Comparison of ENCODE assay signal across 24 cellular contexts in the genomic region with DNA sequence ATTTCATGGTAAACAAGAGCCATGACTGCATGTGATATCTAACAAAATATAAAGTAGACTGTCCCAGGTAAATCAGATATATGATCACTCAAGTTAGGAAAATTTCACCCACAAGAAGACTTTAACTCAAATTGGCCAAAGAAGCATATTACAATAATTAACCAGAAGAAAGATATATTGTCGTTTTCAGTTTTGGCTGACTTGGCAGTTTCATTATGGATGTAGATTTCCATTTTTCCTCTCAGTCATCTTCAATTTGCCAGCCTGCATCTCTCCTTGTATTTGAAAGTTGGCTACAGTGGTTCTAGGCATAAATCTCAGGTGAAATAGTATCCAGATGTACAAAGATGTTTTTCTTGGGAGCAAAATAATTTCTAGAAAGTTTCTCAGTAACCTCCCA.
DNase-seq lines count a peak whose midpoint lies in the region; ATAC-seq, FAIRE-seq and TF ChIP-seq lines count a peak whose summit lies in the region.
"Had no signal": no experiment of that assay in that cellular context is flagged by ENCODE, and none has a peak within 500 bp of the region (broad histone marks: within the 10 kb centered on the region; RNA-seq: fewer than 3 reads in every experiment).

No MANE protein-coding gene starts in this region.

- CTCF ChIA-PET in HepG2 (lab: Yijun Ruan, JAX; ENCODE audit: low intra/inter-chr PET ratio, low total read pairs) (no interaction called here), IMR-90 (lab: Yijun Ruan, JAX) (no interaction called here), K562 (lab: Yijun Ruan, JAX; ENCODE audit: low intra/inter-chr PET ratio) (no interaction called here)

- H2AFZ ChIP-seq in HepG2 (ENCODE audit: low read length) (no peak overlapping the region), IMR-90 (replicated peaks; ENCODE audit: low read length, poor library complexity) (no peak overlapping the region), K562 (ENCODE audit: low read depth, low read length) (no peak overlapping the region)

- in situ Hi-C loops in HepG2 (cut with HindIII; ENCODE audit: extremely low pct_ligation_motif_present, low pct_unique_long_range_greater_than_20kb): no loop called here
- in situ Hi-C loops in IMR-90 (cut with MboI; ENCODE audit: low sequenced_read_pairs): no loop called here
- in situ Hi-C loops in K562 (cut with MboI): no loop called here

- POLR2A ChIA-PET in HepG2 (lab: Yijun Ruan, JAX) (no interaction called here), IMR-90 (lab: Charles Lee; ENCODE audit: unreplicated experiment) (no interaction called here), K562 (lab: Yijun Ruan, JAX) (no interaction called here)

- no peak overlapping the region for H3K4me3 Mint-ChIP-seq in mesothelial cell of epicardium
- H3K4me3 Mint-ChIP-seq: CD14-positive monocyte; CD4-positive, alpha-beta memory T cell; CD4-positive, CD25-positive, alpha-beta regulatory T cell; CD8-positive, alpha-beta memory T cell had no signal

- no peaks in the 10 kb centered on the region for H4K20me1 ChIP-seq in HepG2 (ENCODE audit: insufficient read depth, low read length)
- H4K20me1 ChIP-seq in IMR-90 (ENCODE audit: insufficient read depth, low read length): no peaks in the 10 kb centered on the region
- no peaks in the 10 kb centered on the region for H4K20me1 ChIP-seq in K562 (replicated peaks; ENCODE audit: control insufficient read depth, insufficient read depth, low read length)
- H4K20me1 ChIP-seq: BLaER1 had no signal

- FAIRE-seq in HepG2 (lab: Jason Lieb, UNC) (no peak), K562 (lab: Jason Lieb, UNC) (no peak)
- FAIRE-seq: GM12878 had no signal

- H3K4me1 Mint-ChIP-seq in mesothelial cell of epicardium: peaks cover 3% of the 10 kb centered on the region
- H3K4me1 Mint-ChIP-seq: CD14-positive monocyte; CD4-positive, alpha-beta memory T cell; CD4-positive, CD25-positive, alpha-beta regulatory T cell; CD8-positive, alpha-beta memory T cell had no signal

- no peaks in the 10 kb centered on the region for H3K27me3 Mint-ChIP-seq in mesothelial cell of epicardium (ENCODE audit: low read depth)
- H3K27me3 Mint-ChIP-seq: CD4-positive, alpha-beta memory T cell; CD4-positive, CD25-positive, alpha-beta regulatory T cell; CD8-positive, alpha-beta memory T cell had no signal

- H3K23ac ChIP-seq in IMR-90 (ENCODE audit: low read depth, low read length): no peak overlapping the region

- H3K9ac ChIP-seq in HepG2 (ENCODE audit: insufficient read depth, low read depth, low read length) (no peak overlapping the region), IMR-90 (ENCODE audit: low read depth, low read length) (no peak overlapping the region), K562 (ENCODE audit: insufficient read depth in 1 of 2, low read depth in 2 of 2, low read length in 2 of 2) (no peak overlapping the region)
- H3K9ac ChIP-seq: BLaER1 had no signal

- H4K91ac ChIP-seq in IMR-90 (ENCODE audit: insufficient read depth, low read depth, low read length): no peak overlapping the region

- DNase-seq in HepG2 (ENCODE audit: low spot score) (no peak), right lobe of liver (no peak), IMR-90 (no peak), K562 (ENCODE audit: extremely low read depth in 1 of 4, low spot score in 3 of 4) (no peak), mesothelial cell of epicardium (ENCODE audit: low spot score in 2 of 2, unreplicated experiment in 2 of 2) (no peak), GM19238 (ENCODE audit: insufficient read length, low spot score) (no peak)
- DNase-seq: ACHN; BE2C; C1 segment of cervical spinal cord; CD4-positive, alpha-beta memory T cell; CD4-positive, CD25-positive, alpha-beta regulatory T cell; CD8-positive, alpha-beta memory T cell; COR-L47; DMS 273 treated with DMSO at 0.1 percent for 48 hours; DMS153; DMS53; DMS79; DND-41; EL; GDM1 had no signal

- H2AK5ac ChIP-seq in IMR-90 (ENCODE audit: low read depth, low read length): no peak overlapping the region

- no peak overlapping the region for H2BK20ac ChIP-seq in IMR-90 (ENCODE audit: low read depth, low read length)

- no peak overlapping the region for H3K14ac ChIP-seq in IMR-90 (replicated peaks; ENCODE audit: low read depth, low read length)

- no TSS peak for BruUV-seq in HepG2 (replicated peaks; lab: Mats Ljungman, UMichigan)
- BruUV-seq in IMR-90 (replicated peaks; lab: Mats Ljungman, UMichigan): no TSS peak
- no TSS peak for BruUV-seq in K562 (replicated peaks; lab: Mats Ljungman, UMichigan)

- TF ChIP-seq EP300 in HepG2 (IDR thresholded peaks at IDR 0.05; ENCODE audit: low read depth in 2 of 2, low read length in 2 of 2) (no peak), HepG2 (CRISPR knock-in tag; IDR thresholded peaks at IDR 0.05; ENCODE audit: borderline replicate concordance) (no peak), K562 (IDR thresholded peaks at IDR 0.05; ENCODE audit: low read length) (no peak)

- no peaks in the 10 kb centered on the region for H3K9me3 Mint-ChIP-seq in mesothelial cell of epicardium

- no peak for TF ChIP-seq CTCF in HepG2 (CRISPR knock-in tag; IDR thresholded peaks at IDR 0.05)
- TF ChIP-seq CTCF in right lobe of liver (IDR thresholded peaks at IDR 0.05): no peak
- no peak for TF ChIP-seq CTCF in IMR-90 (conservative IDR thresholded peaks at IDR 0.05; ENCODE audit: low read depth, low read length)
- TF ChIP-seq CTCF in K562 (IDR thresholded peaks at IDR 0.05 in 2 of 3, conservative IDR thresholded peaks at IDR 0.05 in 1 of 3; ENCODE audit: insufficient read depth in 2 of 3, low read depth in 1 of 3, low read length in 3 of 3): no peak
- no peak for TF ChIP-seq CTCF in mesothelial cell of epicardium (IDR thresholded peaks at IDR 0.05; ENCODE audit: unreplicated experiment)

- no peak overlapping the region for H4K5ac ChIP-seq in IMR-90 (ENCODE audit: low read depth, low read length)

- 1% methylated on average over 1 of the region's 1 CpG for WGBS in HepG2 (ENCODE audit: low lambda C conversion rate)
- 50% methylated on average over 1 of the region's 1 CpG for WGBS in right lobe of liver (ENCODE audit: insufficient coverage, low coverage, low lambda C conversion rate, missing lambda C conversion rate)
- WGBS in IMR-90 (ENCODE audit: extremely low coverage in 2 of 2, insufficient read length in 1 of 2), 2 experiments: no CpG with 5 or more reads among the region's 1 CpG
- 0% methylated on average over 1 of the region's 1 CpG for WGBS in K562 (ENCODE audit: insufficient coverage, low coverage, missing lambda C conversion rate)

- H3K27me3 ChIP-seq in HepG2 (ENCODE audit: control insufficient read depth in 1 of 2, insufficient read depth in 2 of 2, low read length in 2 of 2): no peaks in the 10 kb centered on the region
- no peaks in the 10 kb centered on the region for H3K27me3 ChIP-seq in right lobe of liver
- H3K27me3 ChIP-seq in IMR-90 (ENCODE audit: control insufficient read depth, insufficient read depth, low read length): no peaks in the 10 kb centered on the region
- H3K27me3 ChIP-seq in K562 (ENCODE audit: control insufficient read depth in 2 of 2, insufficient read depth in 2 of 2, low read length in 2 of 2): no peaks in the 10 kb centered on the region
- H3K27me3 ChIP-seq: BE2C, BLaER1 had no signal

- peaks cover 79% of the 10 kb centered on the region for H3K9me3 ChIP-seq in HepG2 (ENCODE audit: low read length)
- H3K9me3 ChIP-seq in right lobe of liver: no peaks in the 10 kb centered on the region
- no peaks in the 10 kb centered on the region for H3K9me3 ChIP-seq in IMR-90 (ENCODE audit: control insufficient read depth, insufficient read depth, low read length)
- H3K9me3 ChIP-seq in K562 (replicated peaks; ENCODE audit: control insufficient read depth, insufficient read depth, low read depth, low read length): no peaks in the 10 kb centered on the region; the same call in 1 of the 2 replicates
- H3K9me3 ChIP-seq: BE2C, BLaER1 had no signal

- no peak overlapping the region for H2BK15ac ChIP-seq in IMR-90 (ENCODE audit: low read depth, low read length)

- H3K4ac ChIP-seq in IMR-90 (ENCODE audit: low read depth, low read length): no peak overlapping the region

- no peaks in the 10 kb centered on the region for H3K79me2 ChIP-seq in HepG2 (ENCODE audit: insufficient read depth, low read length)
- no peaks in the 10 kb centered on the region for H3K79me2 ChIP-seq in K562 (ENCODE audit: control insufficient read depth, insufficient read depth, low read length)

- H3K36me3 Mint-ChIP-seq in mesothelial cell of epicardium: no peaks in the 10 kb centered on the region
- H3K36me3 Mint-ChIP-seq: CD14-positive monocyte; CD4-positive, alpha-beta memory T cell; CD4-positive, CD25-positive, alpha-beta regulatory T cell; CD8-positive, alpha-beta memory T cell had no signal

- no peak overlapping the region for H3K27ac Mint-ChIP-seq in mesothelial cell of epicardium
- H3K27ac Mint-ChIP-seq: CD14-positive monocyte; CD4-positive, alpha-beta memory T cell; CD4-positive, CD25-positive, alpha-beta regulatory T cell; CD8-positive, alpha-beta memory T cell had no signal

- dilution Hi-C loops in IMR-90 (cut with HindIII; ENCODE audit: low sequenced_read_pairs, unreplicated experiment): no loop called here

- H2AK9ac ChIP-seq in IMR-90 (replicated peaks; ENCODE audit: low read depth, low read length, poor library complexity): no peak overlapping the region

- no peak overlapping the region for H4K8ac ChIP-seq in IMR-90 (ENCODE audit: low read depth in 2 of 2, low read length in 2 of 2)

- no peak overlapping the region for H3K27ac ChIP-seq in HepG2 (ENCODE audit: extremely low read length, insufficient read depth, low read length)
- H3K27ac ChIP-seq in right lobe of liver: no peak overlapping the region
- no peak overlapping the region for H3K27ac ChIP-seq in IMR-90 (ENCODE audit: insufficient read depth, low read length)
- H3K27ac ChIP-seq in K562 (ENCODE audit: extremely low read depth, low read depth, low read length): no peak overlapping the region
- H3K27ac ChIP-seq: 22Rv1, BLaER1 had no signal

- H3K36me3 ChIP-seq in HepG2 (replicated peaks in 1 of 2; ENCODE audit: control insufficient read depth in 1 of 2, insufficient read depth in 2 of 2, low read length in 2 of 2) (no peaks in the 10 kb centered on the region), right lobe of liver (no peaks in the 10 kb centered on the region), IMR-90 (ENCODE audit: control insufficient read depth, insufficient read depth, low read length) (no peaks in the 10 kb centered on the region), K562 (ENCODE audit: control insufficient read depth, insufficient read depth, low read length) (no peaks in the 10 kb centered on the region)
- H3K36me3 ChIP-seq: BE2C, BLaER1 had no signal

- H2BK5ac ChIP-seq in IMR-90 (ENCODE audit: low read depth, low read length, poor library complexity, severe bottlenecking): no peak overlapping the region

- TF ChIP-seq POLR2A in HepG2 (IDR thresholded peaks at IDR 0.05; ENCODE audit: insufficient read depth in 1 of 2, low read depth in 2 of 2, low read length in 2 of 2): no peak
- TF ChIP-seq POLR2A in right lobe of liver (IDR thresholded peaks at IDR 0.05): no peak
- TF ChIP-seq POLR2A in IMR-90 (IDR thresholded peaks at IDR 0.05; ENCODE audit: low read depth, low read length): no peak
- no peak for TF ChIP-seq POLR2A in K562 (conservative IDR thresholded peaks at IDR 0.05)

- no peaks in the 10 kb centered on the region for H3K79me1 ChIP-seq in IMR-90 (ENCODE audit: low read depth in 1 of 2, low read length in 2 of 2)

- H3K4me2 ChIP-seq in HepG2 (ENCODE audit: low read depth, low read length) (no peak overlapping the region), IMR-90 (ENCODE audit: low read depth, low read length) (no peak overlapping the region), K562 (ENCODE audit: insufficient read depth, low read length) (no peak overlapping the region)
- H3K4me2 ChIP-seq: BLaER1 had no signal

- H3K9me1 ChIP-seq in IMR-90 (ENCODE audit: insufficient read depth, low read length): no peaks in the 10 kb centered on the region
- H3K9me1 ChIP-seq in K562 (ENCODE audit: control insufficient read depth, insufficient read depth, low read length): no peaks in the 10 kb centered on the region

- intact Hi-C loops in HepG2 (cut with micrococcal nuclease; ENCODE audit: unreplicated experiment): no loop called here
- intact Hi-C loops in right lobe of liver (cut with DNase I): no loop called here
- intact Hi-C loops in IMR-90 (cut with micrococcal nuclease): no loop called here
- intact Hi-C loops in K562 (cut with micrococcal nuclease): no loop called here

- no peak overlapping the region for H3K18ac ChIP-seq in IMR-90 (ENCODE audit: low read depth, low read length)

- H3K4me3 ChIP-seq in HepG2 (replicated peaks in 1 of 3; ENCODE audit: insufficient read depth in 1 of 3, low read depth in 2 of 3, low read length in 3 of 3): no peak overlapping the region
- no peak overlapping the region for H3K4me3 ChIP-seq in right lobe of liver
- H3K4me3 ChIP-seq in IMR-90 (ENCODE audit: insufficient read depth, low read depth, low read length): no peak overlapping the region
- H3K4me3 ChIP-seq in K562: no peak overlapping the region
- H3K4me3 ChIP-seq: BLaER1, GM12878 had no signal

- TF ChIP-seq RAD21 in HepG2 (CRISPR knock-in tag; IDR thresholded peaks at IDR 0.05): no peak
- no peak for TF ChIP-seq RAD21 in IMR-90 (IDR thresholded peaks at IDR 0.05; ENCODE audit: low read length)
- no peak for TF ChIP-seq RAD21 in K562 (CRISPR knock-in tag; conservative IDR thresholded peaks at IDR 0.05 in 1 of 2, IDR thresholded peaks at IDR 0.05 in 1 of 2)

- H2BK120ac ChIP-seq in IMR-90 (ENCODE audit: low read depth, low read length): no peak overlapping the region

- H3K4me1 ChIP-seq in HepG2 (ENCODE audit: insufficient read depth, low read length) (no peaks in the 10 kb centered on the region), right lobe of liver (no peaks in the 10 kb centered on the region), IMR-90 (ENCODE audit: control insufficient read depth, insufficient read depth, low read length) (no peaks in the 10 kb centered on the region), K562 (replicated peaks in 1 of 2; ENCODE audit: control insufficient read depth in 2 of 2, insufficient read depth in 2 of 2, low read length in 2 of 2) (no peaks in the 10 kb centered on the region)
- H3K4me1 ChIP-seq: BE2C, BLaER1 had no signal

- ATAC-seq in HepG2 (no peak), right lobe of liver (no peak), IMR-90 (ENCODE audit: low read depth) (no peak), K562 (no peak)
- ATAC-seq: GM12878 had no signal

- no peak overlapping the region for H3K56ac ChIP-seq in IMR-90 (ENCODE audit: extremely low read depth, insufficient read depth, low read length)
